In the genomic region with DNA sequence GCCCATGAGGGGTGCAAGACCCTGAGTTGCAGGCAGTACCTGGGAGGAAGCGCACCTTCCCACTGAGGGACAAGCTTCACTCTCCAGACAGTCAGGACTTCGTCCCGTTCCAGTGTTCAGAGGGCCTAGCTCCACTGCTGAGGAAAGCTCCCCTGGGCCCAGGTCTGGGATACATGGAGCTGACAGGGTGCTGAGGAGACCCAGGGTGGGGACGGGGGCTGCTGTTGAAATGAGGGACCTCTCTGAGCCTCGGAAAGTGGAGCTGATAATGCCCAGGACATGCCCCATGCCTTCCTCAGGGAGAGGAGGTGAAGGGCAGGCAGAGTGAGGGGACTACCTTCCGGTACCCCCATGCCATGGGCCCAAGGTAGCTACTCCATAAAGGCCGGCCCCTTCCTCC, we compare ENCODE assay signal across 21 cellular contexts.
"Had no signal": no experiment of that assay in that cellular context is flagged by ENCODE, and none has a peak within 500 bp of the region (broad histone marks: within the 10 kb centered on the region; RNA-seq: fewer than 3 reads in every experiment).

No MANE protein-coding gene starts in this region.

- FAIRE-seq: colon, endothelial cell of umbilical vein, frontal cortex, islet of Langerhans, keratinocyte had no signal

- H3K27ac ChIP-seq: coronary artery, dorsolateral prefrontal cortex, esophagus muscularis mucosa, foreskin keratinocyte, gastroesophageal sphincter, heart right ventricle, left lung, lower lobe of right lung had no signal

- H3K9me3 ChIP-seq: esophagus muscularis mucosa, gastroesophageal sphincter, heart right ventricle, left lung, lower lobe of right lung had no signal

- ATAC-seq: foreskin keratinocyte, left cardiac atrium, left lung, left ventricle myocardium superior, lower lobe of right lung had no signal

- H3K36me3 ChIP-seq: esophagus muscularis mucosa, gastroesophageal sphincter, heart right ventricle, left lung, lower lobe of right lung had no signal

- H3K27me3 ChIP-seq: dorsolateral prefrontal cortex, esophagus muscularis mucosa, foreskin keratinocyte, gastroesophageal sphincter, heart right ventricle, left lung had no signal

- H3K4me3 ChIP-seq: coronary artery, dorsolateral prefrontal cortex, esophagus muscularis mucosa, gastroesophageal sphincter, heart right ventricle, left lung, lower lobe of right lung had no signal

- H3K4me1 ChIP-seq: esophagus muscularis mucosa, foreskin keratinocyte, gastroesophageal sphincter, heart right ventricle, left lung, lower lobe of right lung had no signal

- DNase-seq: dermis blood vessel endothelial cell; dorsolateral prefrontal cortex; effector CD4-positive, alpha-beta T cell; effector memory CD4-positive, alpha-beta T cell; foreskin keratinocyte; heart right ventricle; hippocampal formation; left cardiac atrium; left lung; left ventricle myocardium superior; lower lobe of right lung; mesenchymal stem cell; midbrain had no signal
